In genomic region chr16:14464796-14465195, GRCh38 we compare ENCODE assay signal across 17 cellular contexts.
DNase-seq lines count a peak whose midpoint lies in the region; ATAC-seq and TF ChIP-seq lines count a peak whose summit lies in the region.
"Had no signal": no experiment of that assay in that cellular context is flagged by ENCODE, and none has a peak within 500 bp of the region (broad histone marks: within the 10 kb centered on the region; RNA-seq: fewer than 3 reads in every experiment).

No MANE protein-coding gene starts in this region.

- no CpG with 5 or more reads among the region's 2 CpGs for WGBS in trophoblast cell (ENCODE audit: extremely low coverage, insufficient coverage, insufficient read length)

- H4K91ac ChIP-seq in trophoblast cell (ENCODE audit: low read depth, low read length), result no peak overlapping the region

- H3K4ac ChIP-seq in trophoblast cell (ENCODE audit: low read depth, low read length), result no peak overlapping the region

- H3K4me3 ChIP-seq in epithelial cell of esophagus (ENCODE audit: low read length) (no peak overlapping the region), trophoblast cell (ENCODE audit: low read depth, low read length) (no peak overlapping the region)
- H3K4me3 ChIP-seq: GM12878, GM23338, HAP-1 had no signal

- H2BK12ac ChIP-seq in trophoblast cell (ENCODE audit: low read length), result no peak overlapping the region

- no peaks in the 10 kb centered on the region for H3K9me3 ChIP-seq in trophoblast cell (ENCODE audit: insufficient read depth, low read depth, low read length)
- H3K9me3 ChIP-seq: HAP-1 had no signal

- no peak overlapping the region for H2AFZ ChIP-seq in trophoblast cell (ENCODE audit: insufficient read depth, low read length, poor library complexity)
- H2AFZ ChIP-seq: GM23338 had no signal

- H3K27ac ChIP-seq in trophoblast cell (ENCODE audit: low read depth, low read length), result no peak overlapping the region

- no peaks in the 10 kb centered on the region for H3K79me2 ChIP-seq in trophoblast cell (ENCODE audit: control insufficient read depth, insufficient read depth, low read length, poor library complexity)

- H4K12ac ChIP-seq in trophoblast cell (ENCODE audit: low read depth, low read length), result peak overlapping the region; percentile 18

- H3K4me1 ChIP-seq in trophoblast cell (ENCODE audit: control insufficient read depth in 1 of 2, insufficient read depth in 2 of 2, low read length in 2 of 2), result peaks cover 0 to 4% of the 10 kb centered on the region in 2 experiments

- H3K23ac ChIP-seq in trophoblast cell (ENCODE audit: low read length), result no peak overlapping the region

- no peaks in the 10 kb centered on the region for H3K79me1 ChIP-seq in trophoblast cell (ENCODE audit: low read length)

- no peak overlapping the region for H4K8ac ChIP-seq in trophoblast cell (ENCODE audit: low read depth, low read length)

- peaks cover 0 to 6% of the 10 kb centered on the region in 2 experiments for H3K36me3 ChIP-seq in trophoblast cell (ENCODE audit: control insufficient read depth in 1 of 2, insufficient read depth in 2 of 2, low read length in 2 of 2)
- H3K36me3 ChIP-seq: HAP-1 had no signal

- H2BK5ac ChIP-seq in trophoblast cell (ENCODE audit: low read depth, low read length, poor library complexity), result no peak overlapping the region

- no peak overlapping the region for H3K18ac ChIP-seq in trophoblast cell (ENCODE audit: low read length)

- H2BK120ac ChIP-seq in trophoblast cell (ENCODE audit: insufficient read depth, low read length, poor library complexity), result no peak overlapping the region

- TF ChIP-seq CTCF in epithelial cell of esophagus (IDR thresholded peaks at IDR 0.05; ENCODE audit: insufficient read depth, low read depth, low read length, missing control alignments), result no peak

- ATAC-seq in HG03457 (IDR thresholded peaks at IDR 0.05; ENCODE audit: unreplicated experiment) (no peak), GM19035 (IDR thresholded peaks at IDR 0.05; ENCODE audit: unreplicated experiment) (no peak)
- ATAC-seq: GM12878, GM23338 had no signal

- H3K14ac ChIP-seq in trophoblast cell (ENCODE audit: low read length), result no peak overlapping the region

- no peak overlapping the region for H3K4me2 ChIP-seq in trophoblast cell (ENCODE audit: low read length)
- H3K4me2 ChIP-seq: GM23338 had no signal

- peak; percentile 16 for DNase-seq in EH (ENCODE audit: low read depth)
- peak; percentile 7 for DNase-seq in EL
- DNase-seq in epithelial cell of esophagus (ENCODE audit: low read depth), result peak; percentile 39
- peak; percentile 45 to 83 for DNase-seq in trophoblast cell
- DNase-seq: C1 segment of cervical spinal cord; Calu3; CD4-positive, alpha-beta memory T cell; COR-L47; DMS53; DMS79 treated with DMSO at 0.1 percent for 48 hours; GDM1; HFFc6 had no signal

- no peak overlapping the region for H3K9ac ChIP-seq in trophoblast cell (ENCODE audit: low read length)

- H2AK5ac ChIP-seq in trophoblast cell (ENCODE audit: low read length), result no peak overlapping the region

- no peaks in the 10 kb centered on the region for H3K27me3 ChIP-seq in trophoblast cell (ENCODE audit: insufficient read depth, low read length)

Comparison
In these comparisons a context has a peak if more than half of its experiments do, and no peak if none do; other contexts are left out.
1. DNase-seq: peak in every context shown above with its lines; median percentile 64 in trophoblast cell; 39 in epithelial cell of esophagus; 16 in EH; 7 in EL.